In genomic region chr10:118870467-118871243, GRCh38 we compare ENCODE assay signal across 9 cellular contexts.
DNase-seq lines count a peak whose midpoint lies in the region; ATAC-seq, FAIRE-seq and TF ChIP-seq lines count a peak whose summit lies in the region.
"Had no signal": no experiment of that assay in that cellular context is flagged by ENCODE, and none has a peak within 500 bp of the region (broad histone marks: within the 10 kb centered on the region; RNA-seq: fewer than 3 reads in every experiment).

No MANE protein-coding gene starts in this region.

- H4K20me1 ChIP-seq in HepG2 (ENCODE audit: insufficient read depth, low read length), result no peaks in the 10 kb centered on the region

- BruUV-seq in HepG2 (replicated peaks; lab: Mats Ljungman, UMichigan), result no TSS peak

- peaks cover 0 to 7% of the 10 kb centered on the region in 2 donors for H3K36me3 Mint-ChIP-seq in activated naive CD4-positive, alpha-beta T cell treated with anti-CD3 and anti-CD28 coated beads, Interleukin-2, amount 50 U/mL, for 72 hours

- H3K9me3 Mint-ChIP-seq in activated naive CD4-positive, alpha-beta T cell treated with anti-CD3 and anti-CD28 coated beads, Interleukin-2, amount 50 U/mL, for 72 hours, result peaks cover 3 to 6% of the 10 kb centered on the region in 2 donors

- no peak for TF ChIP-seq RAD21 in HepG2 (CRISPR knock-in tag; IDR thresholded peaks at IDR 0.05)

- H3K36me3 ChIP-seq in HepG2 (replicated peaks in 1 of 2; ENCODE audit: control insufficient read depth in 1 of 2, insufficient read depth in 2 of 2, low read length in 2 of 2), result no peaks in the 10 kb centered on the region

- TF ChIP-seq CTCF in AG04449 (IDR thresholded peaks at IDR 0.05; ENCODE audit: insufficient read depth, low read length, missing control alignments) (no peak), LNCaP clone FGC (IDR thresholded peaks at IDR 0.05; ENCODE audit: control insufficient read depth, extremely low read depth, insufficient read depth) (no peak), HepG2 (CRISPR knock-in tag; IDR thresholded peaks at IDR 0.05) (no peak)

- H3K27ac ChIP-seq in HepG2 (ENCODE audit: extremely low read length, insufficient read depth, low read length), result no peak overlapping the region

- CTCF ChIA-PET in AG04449 (lab: Yijun Ruan, JAX), result no interaction called here
- CTCF ChIA-PET in HepG2 (lab: Yijun Ruan, JAX; ENCODE audit: low intra/inter-chr PET ratio, low total read pairs), result no interaction called here

- TF ChIP-seq EP300 in HepG2 (IDR thresholded peaks at IDR 0.05; ENCODE audit: low read depth in 2 of 2, low read length in 2 of 2), result no peak
- TF ChIP-seq EP300 in HepG2 (CRISPR knock-in tag; IDR thresholded peaks at IDR 0.05; ENCODE audit: borderline replicate concordance), result no peak

- WGBS in HepG2 (ENCODE audit: low lambda C conversion rate), result 40% methylated on average over 3 of the region's 4 CpGs

- H3K27me3 ChIP-seq in HepG2 (ENCODE audit: control insufficient read depth in 1 of 2, insufficient read depth in 2 of 2, low read length in 2 of 2), result no peaks in the 10 kb centered on the region

- intact Hi-C loops in HepG2 (cut with micrococcal nuclease; ENCODE audit: unreplicated experiment), result no loop called here

- H3K4me3 ChIP-seq in AG04449 (ENCODE audit: low read depth, low read length) (no peak overlapping the region), LNCaP clone FGC (ENCODE audit: low read depth, low read length) (no peak overlapping the region), HepG2 (replicated peaks in 1 of 3; ENCODE audit: insufficient read depth in 1 of 3, low read depth in 2 of 3, low read length in 3 of 3) (no peak overlapping the region)

- no peak overlapping the region for H3K27ac Mint-ChIP-seq in activated naive CD4-positive, alpha-beta T cell treated with anti-CD3 and anti-CD28 coated beads, Interleukin-2, amount 50 U/mL, for 72 hours

- H3K9ac ChIP-seq in HepG2 (ENCODE audit: insufficient read depth, low read depth, low read length), result no peak overlapping the region

- no peak overlapping the region for H2AFZ ChIP-seq in HepG2 (ENCODE audit: low read length)

- no peak overlapping the region for H3K4me2 ChIP-seq in HepG2 (ENCODE audit: low read depth, low read length)

- no peak for FAIRE-seq in HepG2 (lab: Jason Lieb, UNC)

- H3K79me2 ChIP-seq in HepG2 (ENCODE audit: insufficient read depth, low read length), result no peaks in the 10 kb centered on the region

- H3K4me1 ChIP-seq in HepG2 (ENCODE audit: insufficient read depth, low read length), result peaks cover 10% of the 10 kb centered on the region

- no peak for TF ChIP-seq POLR2A in HepG2 (IDR thresholded peaks at IDR 0.05; ENCODE audit: insufficient read depth in 1 of 2, low read depth in 2 of 2, low read length in 2 of 2)

- peak; percentile 10 for DNase-seq in AG04449 (ENCODE audit: low read depth, low spot score)
- DNase-seq in LNCaP clone FGC (ENCODE audit: low read depth), result peak; percentile 19
- DNase-seq in cerebellar cortex (ENCODE audit: low spot score), result peak; percentile 51
- peak; percentile 8 for DNase-seq in HepG2 (ENCODE audit: low spot score)
- DNase-seq in activated naive CD4-positive, alpha-beta T cell treated with anti-CD3 and anti-CD28 coated beads, Interleukin-2, amount 50 U/mL, for 72 hours (ENCODE audit: low spot score in 2 of 2), result no peak
- DNase-seq in NCI-H1436 treated with DMSO at 0.1 percent for 48 hours (lab: John Stamatoyannopoulos, UW), result no peak
- no peak for DNase-seq in activated CD4-positive, alpha-beta T cell treated with anti-CD3 and anti-CD28 coated beads for 1 hour
- DNase-seq: activated gamma-delta T cell treated with Interleukin-2 at 50 U/mL for 16 hours had no signal

- POLR2A ChIA-PET in AG04449 (lab: Yijun Ruan, JAX) (no interaction called here), HepG2 (lab: Yijun Ruan, JAX) (no interaction called here)

- no peak for ATAC-seq in HepG2
- no peak for ATAC-seq in activated naive CD4-positive, alpha-beta T cell treated with anti-CD3 and anti-CD28 coated beads, Interleukin-2, amount 50 U/mL, for 72 hours
- ATAC-seq in HG02885 (IDR thresholded peaks at IDR 0.05; ENCODE audit: poor library complexity, unreplicated experiment), result no peak

- H3K9me3 ChIP-seq in HepG2 (ENCODE audit: low read length), result no peaks in the 10 kb centered on the region

- in situ Hi-C loops in HepG2 (cut with HindIII; ENCODE audit: extremely low pct_ligation_motif_present, low pct_unique_long_range_greater_than_20kb), result no loop called here

TF ChIP-seq in HepG2, 621 proteins besides CTCF, POLR2A, EP300 and RAD21 (continues in another document):
- TF ChIP-seq ATF4 (CRISPR knock-in tag; IDR thresholded peaks at IDR 0.05), result no peak
- TF ChIP-seq ZNF567 (CRISPR knock-in tag; IDR thresholded peaks at IDR 0.05; ENCODE audit: borderline replicate concordance), result no peak
- TF ChIP-seq RELA (CRISPR knock-in tag; IDR thresholded peaks at IDR 0.05), result no peak
- TF ChIP-seq NPAS2 (CRISPR knock-in tag; IDR thresholded peaks at IDR 0.05; ENCODE audit: borderline replicate concordance), result no peak
- no peak for TF ChIP-seq DRAP1 (CRISPR knock-in tag; IDR thresholded peaks at IDR 0.05)
- TF ChIP-seq CENPT (CRISPR knock-in tag; IDR thresholded peaks at IDR 0.05; ENCODE audit: low read depth), result no peak
- TF ChIP-seq SRSF1 (optimal IDR thresholded peaks at IDR 0.05; ENCODE audit: low read depth, low read length), result no peak
- no peak for TF ChIP-seq RXRB (CRISPR knock-in tag; IDR thresholded peaks at IDR 0.05; ENCODE audit: borderline replicate concordance)
- TF ChIP-seq SALL1 (CRISPR knock-in tag; IDR thresholded peaks at IDR 0.05), result no peak
- no peak for TF ChIP-seq RBM22 (optimal IDR thresholded peaks at IDR 0.05; ENCODE audit: low read length)
- TF ChIP-seq ZUFSP (CRISPR knock-in tag; IDR thresholded peaks at IDR 0.05; ENCODE audit: borderline replicate concordance), result no peak
- no peak for TF ChIP-seq ZKSCAN5 (CRISPR knock-in tag; IDR thresholded peaks at IDR 0.05)
- no peak for TF ChIP-seq MIXL1 (CRISPR knock-in tag; IDR thresholded peaks at IDR 0.05)
- TF ChIP-seq FOXP4 (CRISPR knock-in tag; IDR thresholded peaks at IDR 0.05), result no peak
- no peak for TF ChIP-seq MED1 (CRISPR knock-in tag; IDR thresholded peaks at IDR 0.05)

Comparison
In these comparisons a context has a peak if more than half of its experiments do, and no peak if none do; other contexts are left out.
1. DNase-seq: peak in AG04449 (single experiment), LNCaP clone FGC (single experiment), cerebellar cortex (single experiment) and HepG2 (single experiment); none in activated naive CD4-positive, alpha-beta T cell treated with anti-CD3 and anti-CD28 coated beads, Interleukin-2, amount 50 U/mL, for 72 hours (0 of 2), NCI-H1436 treated with DMSO at 0.1 percent for 48 hours (single experiment) and activated CD4-positive, alpha-beta T cell treated with anti-CD3 and anti-CD28 coated beads for 1 hour (single experiment).